9 cellular contexts compared by ENCODE assay signal in genomic region chr6:25366785-25367657, GRCh38.
DNase-seq lines count a peak whose midpoint lies in the region; ATAC-seq lines count a peak whose summit lies in the region.
"Had no signal": no experiment of that assay in that cellular context is flagged by ENCODE, and none has a peak within 500 bp of the region (broad histone marks: within the 10 kb centered on the region; RNA-seq: fewer than 3 reads in every experiment).

No MANE protein-coding gene starts in this region.

- H3K36me3 Mint-ChIP-seq in activated T-cell treated with anti-CD3 and anti-CD28 coated beads, Interleukin-2, amount 50 U/mL, for 72 hours (ENCODE audit: insufficient read depth in 2 of 2), result peaks cover 0 to 1% of the 10 kb centered on the region in 2 donors
- no peaks in the 10 kb centered on the region for H3K36me3 Mint-ChIP-seq in natural killer cell treated with Interleukin-12 subunit alpha and Interleukin-12 subunit beta and Interleukin-15 and Interleukin-18, amount 100 ng/mL, for 72 hours

- no peaks in the 10 kb centered on the region for H3K27me3 Mint-ChIP-seq in activated T-cell treated with anti-CD3 and anti-CD28 coated beads, Interleukin-2, amount 50 U/mL, for 72 hours (ENCODE audit: low read depth)
- H3K27me3 Mint-ChIP-seq in natural killer cell treated with Interleukin-12 subunit alpha and Interleukin-12 subunit beta and Interleukin-15 and Interleukin-18, amount 100 ng/mL, for 72 hours, result no peaks in the 10 kb centered on the region

- DNase-seq in activated T-cell treated with anti-CD3 and anti-CD28 coated beads, Interleukin-2, amount 50 U/mL, for 72 hours, result peak; percentile 36 to 45
- DNase-seq in natural killer cell treated with Interleukin-12 subunit alpha and Interleukin-12 subunit beta and Interleukin-15 and Interleukin-18, amount 100 ng/mL, for 72 hours (ENCODE audit: low spot score), result no peak
- DNase-seq in NCI-H2081 (lab: John Stamatoyannopoulos, UW) (no peak), SKM-1 treated with dmso at 0.1 percent for 144 hours (lab: John Stamatoyannopoulos, UW; ENCODE audit: unreplicated experiment) (no peak), SK-N-DZ (ENCODE audit: low spot score) (no peak)

- peak overlapping the region; percentile 91 for H3K27ac Mint-ChIP-seq in activated T-cell treated with anti-CD3 and anti-CD28 coated beads, Interleukin-2, amount 50 U/mL, for 72 hours
- peak overlapping the region; percentile 31 to 74 for H3K27ac Mint-ChIP-seq in natural killer cell treated with Interleukin-12 subunit alpha and Interleukin-12 subunit beta and Interleukin-15 and Interleukin-18, amount 100 ng/mL, for 72 hours

- peak overlapping the region; percentile 87 to 89 for H3K4me3 Mint-ChIP-seq in activated T-cell treated with anti-CD3 and anti-CD28 coated beads, Interleukin-2, amount 50 U/mL, for 72 hours
- H3K4me3 Mint-ChIP-seq in natural killer cell treated with Interleukin-12 subunit alpha and Interleukin-12 subunit beta and Interleukin-15 and Interleukin-18, amount 100 ng/mL, for 72 hours, result peak overlapping the region; percentile 67

- peak; percentile 38 for ATAC-seq in GM18867 (IDR thresholded peaks at IDR 0.05; ENCODE audit: unreplicated experiment)
- peak; percentile 42 for ATAC-seq in HG03108 (IDR thresholded peaks at IDR 0.05; ENCODE audit: unreplicated experiment)
- peak; percentile 49 to 58 for ATAC-seq in activated T-cell treated with anti-CD3 and anti-CD28 coated beads, Interleukin-2, amount 50 U/mL, for 72 hours (replicated peaks in 1 of 2)
- peak; percentile 76 to 80 for ATAC-seq in natural killer cell treated with Interleukin-12 subunit alpha and Interleukin-12 subunit beta and Interleukin-15 and Interleukin-18, amount 100 ng/mL, for 72 hours
- ATAC-seq in HG03457 (IDR thresholded peaks at IDR 0.05; ENCODE audit: unreplicated experiment), result no peak
- ATAC-seq: HCT116 had no signal

- H3K9me3 Mint-ChIP-seq in activated T-cell treated with anti-CD3 and anti-CD28 coated beads, Interleukin-2, amount 50 U/mL, for 72 hours, result peaks cover under 1 to 2% of the 10 kb centered on the region in 2 donors
- H3K9me3 Mint-ChIP-seq in natural killer cell treated with Interleukin-12 subunit alpha and Interleukin-12 subunit beta and Interleukin-15 and Interleukin-18, amount 100 ng/mL, for 72 hours, result no peaks in the 10 kb centered on the region

- H3K4me1 Mint-ChIP-seq in activated T-cell treated with anti-CD3 and anti-CD28 coated beads, Interleukin-2, amount 50 U/mL, for 72 hours (ENCODE audit: low read depth), result peaks cover 75% of the 10 kb centered on the region
- H3K4me1 Mint-ChIP-seq in natural killer cell treated with Interleukin-12 subunit alpha and Interleukin-12 subunit beta and Interleukin-15 and Interleukin-18, amount 100 ng/mL, for 72 hours (ENCODE audit: low read depth in 2 of 2), result peaks cover 15% of the 10 kb centered on the region in 2 donors

Comparison
In these comparisons a context has a peak if more than half of its experiments do, and no peak if none do; other contexts are left out.
1. DNase-seq: peak in activated T-cell treated with anti-CD3 and anti-CD28 coated beads, Interleukin-2, amount 50 U/mL, for 72 hours (2 of 2); none in natural killer cell treated with Interleukin-12 subunit alpha and Interleukin-12 subunit beta and Interleukin-15 and Interleukin-18, amount 100 ng/mL, for 72 hours (single experiment), NCI-H2081 (0 of 2), SKM-1 treated with dmso at 0.1 percent for 144 hours (single experiment) and SK-N-DZ (single experiment).